ENCODE assay signal across 7 cellular contexts in genomic region chr4:94304365-94304971, GRCh38.
DNase-seq lines count a peak whose midpoint lies in the region; ATAC-seq and TF ChIP-seq lines count a peak whose summit lies in the region.

No MANE protein-coding gene starts in this region.

- H3K4me3 ChIP-seq in NB4 (ENCODE audit: low read depth, low read length) (no peak overlapping the region), cardiac fibroblast (replicated peaks in 1 of 2; ENCODE audit: low read depth in 2 of 2, low read length in 2 of 2) (no peak overlapping the region)

- peak; percentile 64 for ATAC-seq in GM19035 (IDR thresholded peaks at IDR 0.05; ENCODE audit: unreplicated experiment)
- ATAC-seq in HG03565 (IDR thresholded peaks at IDR 0.05; ENCODE audit: unreplicated experiment), result no peak

- TF ChIP-seq CTCF in NB4 (IDR thresholded peaks at IDR 0.05; ENCODE audit: low read depth, low read length) (peak; percentile 53), cardiac fibroblast (IDR thresholded peaks at IDR 0.05; ENCODE audit: low read depth, low read length) (peak; percentile 55)

- TF ChIP-seq POLR2A in NB4 (IDR thresholded peaks at IDR 0.05; ENCODE audit: extremely low read depth, insufficient read length), result no peak

- DNase-seq in DMS53 treated with DMSO at 0.1 percent for 48 hours (lab: John Stamatoyannopoulos, UW; ENCODE audit: unreplicated experiment) (peak; percentile 29), NB4 (ENCODE audit: low read depth) (peak; percentile 36), cardiac fibroblast (ENCODE audit: low read depth in 2 of 2) (peak; percentile 66 to 71), medulla oblongata (ENCODE audit: extremely low spot score) (peak; percentile 28), SKM-1 treated with dmso at 0.1 percent for 144 hours (lab: John Stamatoyannopoulos, UW; ENCODE audit: unreplicated experiment) (no peak)
